ENCODE assay signal across 15 cellular contexts in the genomic region with DNA sequence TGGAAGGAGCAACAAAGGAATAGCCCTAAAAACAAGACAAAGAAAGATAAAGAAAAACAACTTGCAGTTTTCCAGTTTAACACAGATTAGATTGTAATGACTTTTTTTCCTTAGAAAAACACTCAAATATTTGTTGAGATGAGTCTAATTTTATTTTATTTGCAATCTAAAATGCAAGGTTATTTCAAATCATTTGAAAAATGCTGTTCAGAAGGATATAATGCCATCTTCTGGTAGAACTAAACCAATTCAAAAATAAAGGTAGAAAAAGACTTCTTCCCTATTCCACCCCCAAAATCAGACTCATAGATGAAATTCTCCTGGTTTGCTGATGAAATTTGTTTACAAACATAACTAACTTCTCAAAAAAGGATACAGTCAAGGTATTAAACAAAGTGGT.
DNase-seq lines count a peak whose midpoint lies in the region; ATAC-seq, FAIRE-seq and TF ChIP-seq lines count a peak whose summit lies in the region.
"Had no signal": no experiment of that assay in that cellular context is flagged by ENCODE, and none has a peak within 500 bp of the region (broad histone marks: within the 10 kb centered on the region; RNA-seq: fewer than 3 reads in every experiment).

No MANE protein-coding gene starts in this region.

- no peaks in the 10 kb centered on the region for H3K9me3 ChIP-seq in Panc1 (ENCODE audit: control insufficient read depth, insufficient read depth, low read depth, low read length)
- H3K9me3 ChIP-seq: breast epithelium, gastrocnemius medialis, lower lobe of right lung, ovary had no signal

- TF ChIP-seq POLR2A in H54 (IDR thresholded peaks at IDR 0.05; ENCODE audit: low read depth, low read length) = no peak

- no TSS peak for BruUV-seq in Panc1 (replicated peaks; lab: Mats Ljungman, UMichigan)

- CTCF ChIA-PET in Panc1 (lab: Charles Lee) = no interaction called here

- no peaks in the 10 kb centered on the region for H3K9me3 Mint-ChIP-seq in progenitor cell of endocrine pancreas (ENCODE audit: low read depth)
- H3K9me3 Mint-ChIP-seq in activated T-cell treated with anti-CD3 and anti-CD28 coated beads, Interleukin-2, amount 50 U/mL, for 72 hours = no peaks in the 10 kb centered on the region
- no peaks in the 10 kb centered on the region for H3K9me3 Mint-ChIP-seq in activated T-helper 2 cell treated with anti-CD3 and anti-CD28 coated beads, Interferon-gamma antibody, Interleukin-2, Interleukin-4, amounts not matched to agents 10 μg/mL and 5 μg/mL and 100 μg/mL, durations not matched to agents 14 hours and 24 hours and 36 hours
- H3K9me3 Mint-ChIP-seq: activated B cell treated with CpG ODN at 0.5 μM for 24 hours, IgD-negative memory B cell had no signal

- intact Hi-C loops in Panc1 (cut with micrococcal nuclease; ENCODE audit: unreplicated experiment) = loop anchor here (5.0 kb wide), 1 partner anchor 242 kb away; no protein-coding TSS in a partner anchor
- intact Hi-C loops in activated T-helper 2 cell treated with anti-CD3 and anti-CD28 coated beads, Interferon-gamma antibody, Interleukin-2, Interleukin-4, amounts not matched to agents 10 μg/mL and 5 μg/mL and 100 μg/mL, durations not matched to agents 14 hours and 24 hours and 36 hours (cut with micrococcal nuclease) = loop anchor here (10.0 kb wide), 2 partner anchors 134 to 244 kb away; no protein-coding TSS in a partner anchor

- H3K4me3 Mint-ChIP-seq in progenitor cell of endocrine pancreas (ENCODE audit: low read depth) = no peak overlapping the region
- H3K4me3 Mint-ChIP-seq in activated T-cell treated with anti-CD3 and anti-CD28 coated beads, Interleukin-2, amount 50 U/mL, for 72 hours = no peak overlapping the region
- H3K4me3 Mint-ChIP-seq in activated T-helper 2 cell treated with anti-CD3 and anti-CD28 coated beads, Interferon-gamma antibody, Interleukin-2, Interleukin-4, amounts not matched to agents 10 μg/mL and 5 μg/mL and 100 μg/mL, durations not matched to agents 14 hours and 24 hours and 36 hours (ENCODE audit: low read depth) = no peak overlapping the region
- H3K4me3 Mint-ChIP-seq: activated B cell treated with CpG ODN at 0.5 μM for 24 hours, IgD-negative memory B cell had no signal

- no peak overlapping the region for H3K27ac Mint-ChIP-seq in progenitor cell of endocrine pancreas
- no peak overlapping the region for H3K27ac Mint-ChIP-seq in activated T-cell treated with anti-CD3 and anti-CD28 coated beads, Interleukin-2, amount 50 U/mL, for 72 hours
- H3K27ac Mint-ChIP-seq in activated T-helper 2 cell treated with anti-CD3 and anti-CD28 coated beads, Interferon-gamma antibody, Interleukin-2, Interleukin-4, amounts not matched to agents 10 μg/mL and 5 μg/mL and 100 μg/mL, durations not matched to agents 14 hours and 24 hours and 36 hours = no peak overlapping the region
- H3K27ac Mint-ChIP-seq: activated B cell treated with CpG ODN at 0.5 μM for 24 hours, IgD-negative memory B cell had no signal

- no peak for ATAC-seq in Panc1
- ATAC-seq in activated T-cell treated with anti-CD3 and anti-CD28 coated beads, Interleukin-2, amount 50 U/mL, for 72 hours (replicated peaks in 1 of 2) = no peak
- ATAC-seq: gastrocnemius medialis, lower lobe of right lung had no signal

- DNase-seq in H54 (ENCODE audit: insufficient read length, low spot score) = no peak
- no peak for DNase-seq in Panc1 (ENCODE audit: low read depth, low spot score)
- DNase-seq in fibroblast of mammary gland (ENCODE audit: low read depth) = peak; percentile 13
- no peak for DNase-seq in progenitor cell of endocrine pancreas (ENCODE audit: low spot score, unreplicated experiment)
- DNase-seq in activated T-cell treated with anti-CD3 and anti-CD28 coated beads, Interleukin-2, amount 50 U/mL, for 72 hours = no peak
- DNase-seq in NCI-H526 (lab: John Stamatoyannopoulos, UW) = no peak
- DNase-seq in activated T-helper 2 cell treated with anti-CD3 and anti-CD28 coated beads, Interferon-gamma antibody, Interleukin-2, Interleukin-4, amounts not matched to agents 10 μg/mL and 5 μg/mL and 100 μg/mL, durations not matched to agents 14 hours and 24 hours and 36 hours (ENCODE audit: low spot score) = no peak
- DNase-seq: activated B cell treated with CpG ODN at 0.5 μM for 24 hours, gastrocnemius medialis, lower lobe of right lung, ovary had no signal

- peak; percentile 74 for FAIRE-seq in H54 (lab: Jason Lieb, UNC)
- FAIRE-seq: GM12891, H1 had no signal

- no peaks in the 10 kb centered on the region for H3K36me3 ChIP-seq in Panc1 (ENCODE audit: control insufficient read depth, insufficient read depth, low read length)
- H3K36me3 ChIP-seq: breast epithelium, ovary had no signal

- H3K4me3 ChIP-seq in Panc1 (ENCODE audit: low read depth in 2 of 2, low read length in 2 of 2) (no peak overlapping the region), fibroblast of mammary gland (ENCODE audit: control insufficient read depth, low read depth, low read length) (no peak overlapping the region)
- H3K4me3 ChIP-seq: breast epithelium, gastrocnemius medialis, lower lobe of right lung, ovary had no signal

- no peak overlapping the region for H3K27ac ChIP-seq in Panc1 (ENCODE audit: low read length)
- H3K27ac ChIP-seq: breast epithelium, gastrocnemius medialis, lower lobe of right lung, ovary had no signal

- TF ChIP-seq CTCF in Panc1 (IDR thresholded peaks at IDR 0.05) (peak; percentile 32; the same call in 1 of the 2 replicates), fibroblast of mammary gland (conservative IDR thresholded peaks at IDR 0.05; ENCODE audit: control insufficient read depth, insufficient read depth, low read depth, low read length) (peak; percentile 20), progenitor cell of endocrine pancreas (IDR thresholded peaks at IDR 0.05; ENCODE audit: unreplicated experiment) (peak; percentile 8)

- H3K36me3 Mint-ChIP-seq in progenitor cell of endocrine pancreas (ENCODE audit: insufficient read depth) = no peaks in the 10 kb centered on the region
- H3K36me3 Mint-ChIP-seq in activated T-cell treated with anti-CD3 and anti-CD28 coated beads, Interleukin-2, amount 50 U/mL, for 72 hours (ENCODE audit: insufficient read depth in 2 of 2) = peaks cover 6 to 7% of the 10 kb centered on the region in 2 donors
- peaks cover 53% of the 10 kb centered on the region for H3K36me3 Mint-ChIP-seq in activated T-helper 2 cell treated with anti-CD3 and anti-CD28 coated beads, Interferon-gamma antibody, Interleukin-2, Interleukin-4, amounts not matched to agents 10 μg/mL and 5 μg/mL and 100 μg/mL, durations not matched to agents 14 hours and 24 hours and 36 hours (ENCODE audit: low read depth)

- H3K27me3 Mint-ChIP-seq in progenitor cell of endocrine pancreas = no peaks in the 10 kb centered on the region
- H3K27me3 Mint-ChIP-seq in activated T-cell treated with anti-CD3 and anti-CD28 coated beads, Interleukin-2, amount 50 U/mL, for 72 hours (ENCODE audit: low read depth) = no peaks in the 10 kb centered on the region
- no peaks in the 10 kb centered on the region for H3K27me3 Mint-ChIP-seq in activated T-helper 2 cell treated with anti-CD3 and anti-CD28 coated beads, Interferon-gamma antibody, Interleukin-2, Interleukin-4, amounts not matched to agents 10 μg/mL and 5 μg/mL and 100 μg/mL, durations not matched to agents 14 hours and 24 hours and 36 hours (ENCODE audit: low read depth)
- H3K27me3 Mint-ChIP-seq: activated B cell treated with CpG ODN at 0.5 μM for 24 hours, IgD-negative memory B cell had no signal

- H3K27me3 ChIP-seq in Panc1 (ENCODE audit: control insufficient read depth, insufficient read depth, low read length) = no peaks in the 10 kb centered on the region
- H3K27me3 ChIP-seq: breast epithelium, gastrocnemius medialis, ovary had no signal

- POLR2A ChIA-PET in Panc1 (lab: Charles Lee) = no interaction called here

- in situ Hi-C loops in Panc1 (cut with HindIII; ENCODE audit: low pct_unique_long_range_greater_than_20kb, low sequenced_read_pairs) = no loop called here

- H3K4me1 Mint-ChIP-seq in progenitor cell of endocrine pancreas (ENCODE audit: low read depth) = no peaks in the 10 kb centered on the region
- H3K4me1 Mint-ChIP-seq in activated T-cell treated with anti-CD3 and anti-CD28 coated beads, Interleukin-2, amount 50 U/mL, for 72 hours (ENCODE audit: low read depth) = peaks cover 17% of the 10 kb centered on the region
- peaks cover 13% of the 10 kb centered on the region for H3K4me1 Mint-ChIP-seq in activated T-helper 2 cell treated with anti-CD3 and anti-CD28 coated beads, Interferon-gamma antibody, Interleukin-2, Interleukin-4, amounts not matched to agents 10 μg/mL and 5 μg/mL and 100 μg/mL, durations not matched to agents 14 hours and 24 hours and 36 hours (ENCODE audit: low read depth)

- H3K4me1 ChIP-seq in Panc1 (ENCODE audit: control insufficient read depth, insufficient read depth, low read length) = no peaks in the 10 kb centered on the region
- H3K4me1 ChIP-seq: breast epithelium, gastrocnemius medialis, lower lobe of right lung had no signal
